8 cellular contexts compared by ENCODE assay signal in the genomic region with DNA sequence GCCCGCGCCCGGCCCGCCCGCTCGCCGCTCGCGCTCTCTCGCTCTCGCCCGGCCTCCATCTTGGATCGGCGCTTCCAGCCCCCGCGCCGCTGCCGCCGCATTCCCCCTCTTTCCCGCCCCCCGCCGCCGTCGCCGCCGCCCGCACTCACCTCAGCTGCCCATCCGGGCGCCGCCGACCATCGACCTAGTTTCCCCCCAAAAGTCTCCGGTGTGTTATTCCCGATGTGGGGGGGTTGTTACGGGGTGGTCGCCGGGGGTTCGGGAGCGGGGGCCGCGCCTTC. TPM values are rescaled to one million over a fixed set of nuclear protein-coding genes. Genes with fewer than 3 reads are reported as not detected.
DNase-seq lines count a peak whose midpoint lies in the region; ATAC-seq lines count a peak whose summit lies in the region.

No MANE protein-coding gene starts in this region.

- H3K4me1 ChIP-seq in SJSA1 (replicated peaks) (peaks cover 31% of the 10 kb centered on the region), neuronal stem cell (ENCODE audit: control insufficient read depth in 2 of 2, insufficient read depth in 1 of 2, low read depth in 1 of 2, low read length in 2 of 2) (peaks cover 14 to 16% of the 10 kb centered on the region in 2 donors)

- peak overlapping the region; percentile 85 for H3K23ac ChIP-seq in neuronal stem cell (ENCODE audit: low read depth, low read length, poor library complexity)

- peak overlapping the region; percentile 49 for H3K4me2 ChIP-seq in neuronal stem cell (ENCODE audit: insufficient read depth, low read length, poor library complexity, severe bottlenecking)

- no peak overlapping the region for H2BK12ac ChIP-seq in neuronal stem cell (ENCODE audit: low read length)

- H2BK5ac ChIP-seq in neuronal stem cell (ENCODE audit: low read length), result peak overlapping the region; percentile 92

- WGBS in neuronal stem cell (ENCODE audit: extremely low coverage in 2 of 2, insufficient read length in 2 of 2, insufficient replicate concordance in 1 of 2), 2 donors, result no CpG with 5 or more reads among the region's 41 CpGs

- H2BK120ac ChIP-seq in neuronal stem cell (ENCODE audit: low read depth, low read length), result no peak overlapping the region

- no peaks in the 10 kb centered on the region for H3K79me1 ChIP-seq in neuronal stem cell (ENCODE audit: low read depth, low read length)

- H3K9ac ChIP-seq in neuronal stem cell (ENCODE audit: low read depth, low read length, poor library complexity), result peak overlapping the region; percentile 91

- H3K9me3 ChIP-seq in SJSA1 (replicated peaks) (no peaks in the 10 kb centered on the region), neuronal stem cell (replicated peaks in 1 of 2; ENCODE audit: control insufficient read depth in 2 of 2, insufficient read depth in 1 of 2, low read depth in 1 of 2, low read length in 2 of 2) (no peaks in the 10 kb centered on the region)

- peak; percentile 19 for ATAC-seq in GM18502 (IDR thresholded peaks at IDR 0.05; ENCODE audit: poor library complexity, unreplicated experiment)
- ATAC-seq in HG03045 (IDR thresholded peaks at IDR 0.05; ENCODE audit: unreplicated experiment), result peak; percentile 15
- ATAC-seq in esophagus mucosa, result peak; percentile 40

- H3K4ac ChIP-seq in neuronal stem cell (ENCODE audit: low read length), result no peak overlapping the region

- peaks cover 3% of the 10 kb centered on the region for H3K36me3 ChIP-seq in SJSA1
- H3K36me3 ChIP-seq in neuronal stem cell (replicated peaks in 1 of 2; ENCODE audit: control insufficient read depth in 2 of 2, insufficient read depth in 2 of 2, low read length in 2 of 2), result no peaks in the 10 kb centered on the region

- H3K14ac ChIP-seq in neuronal stem cell (ENCODE audit: low read length), result peak overlapping the region; percentile 38

- H2BK15ac ChIP-seq in neuronal stem cell (ENCODE audit: low read length), result peak overlapping the region; percentile 81

- no peak overlapping the region for H4K91ac ChIP-seq in neuronal stem cell (ENCODE audit: low read depth, low read length, poor library complexity)

- no peak overlapping the region for H4K8ac ChIP-seq in neuronal stem cell (ENCODE audit: low read depth, low read length)

- H3K27ac ChIP-seq in SJSA1 (peak overlapping the region; percentile 98), neuronal stem cell (replicated peaks; ENCODE audit: low read length) (peak overlapping the region; percentile 95)

- in situ Hi-C loops in G401 (cut with HindIII; ENCODE audit: low sequenced_read_pairs), result loop anchor here (25.0 kb wide), 1 partner anchor 260 kb away; no protein-coding TSS in a partner anchor

- peak overlapping the region; percentile 95 for H2AFZ ChIP-seq in neuronal stem cell (ENCODE audit: low read length)

- peak; percentile 59 to 66 for DNase-seq in AML-193 (lab: John Stamatoyannopoulos, UW)
- DNase-seq in SJSA1 (ENCODE audit: low read depth in 1 of 2, low spot score in 2 of 2), result no peak
- no peak for DNase-seq in neuronal stem cell (ENCODE audit: low spot score)
- DNase-seq in cerebellar cortex (ENCODE audit: low spot score), result no peak
- no peak for DNase-seq in G401 (ENCODE audit: low spot score)

- H2AK5ac ChIP-seq in neuronal stem cell (ENCODE audit: low read depth, low read length), result no peak overlapping the region

- H3K4me3 ChIP-seq in SJSA1 (peak overlapping the region; percentile 96), neuronal stem cell (ENCODE audit: low read length in 2 of 2) (peak overlapping the region; percentile 46 to 90)

- H3K27me3 ChIP-seq in SJSA1 (replicated peaks) (no peaks in the 10 kb centered on the region), neuronal stem cell (ENCODE audit: control insufficient read depth in 3 of 3, insufficient read depth in 3 of 3, low read depth in 1 of 3, low read length in 3 of 3) (no peaks in the 10 kb centered on the region)

- H3K18ac ChIP-seq in neuronal stem cell (ENCODE audit: low read length), result peak overlapping the region; percentile 97

RNA-seq across cellular contexts. Expression of a gene that starts 0.2 kb away (rescaled TPM):
- total RNA-seq in SJSA1 (2014; rRNA removed; shearing (Covaris generic)), result 20.6 and 31.9 TPM in 2 replicates
- total RNA-seq in esophagus mucosa, result 19.3 TPM
- polyA plus RNA-seq in neuronal stem cell (2013, experiment 1 of 2), result 9.2 TPM
- polyA plus RNA-seq in neuronal stem cell (2013, experiment 2 of 2), result 10.0 TPM
- 14.0 and 22.4 TPM in 2 replicates for total RNA-seq in G401 (2014; rRNA removed; shearing (Covaris generic))

Comparison
In these comparisons a context has a peak if more than half of its experiments do, and no peak if none do; other contexts are left out.
1. DNase-seq: peak in AML-193 (2 of 2); none in SJSA1 (0 of 2), neuronal stem cell (single experiment), cerebellar cortex (single experiment) and G401 (single experiment).
2. Peak in every context shown above with its lines, with median percentiles within 50 percentile points of each other: ATAC-seq.